1 cellular context compared by ENCODE assay signal in the genomic region with DNA sequence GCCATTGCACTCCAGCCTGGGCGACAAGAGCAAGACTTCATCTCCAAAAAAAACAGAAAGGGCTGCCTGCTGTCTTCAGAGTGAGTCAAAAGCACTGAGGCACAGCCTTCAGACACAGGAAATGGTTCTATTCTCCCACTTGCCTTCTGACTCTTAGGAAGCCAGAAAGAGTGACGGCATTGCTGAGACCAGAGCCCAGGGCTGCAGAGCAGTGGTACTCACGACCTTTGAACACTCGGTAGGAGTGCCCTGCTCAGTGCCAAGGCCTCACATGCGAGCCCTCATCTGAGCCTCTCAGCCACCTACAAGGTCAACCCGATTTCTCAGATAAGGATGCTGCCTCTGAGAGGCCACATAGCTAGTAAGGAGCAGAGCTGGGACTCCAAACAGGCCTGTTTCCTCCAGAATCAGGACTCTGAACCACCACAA.
A peak's percentile ranks its signal among the peaks of the same experiment; 100 is the strongest.
TF ChIP-seq lines count a peak whose summit lies in the region.

No MANE protein-coding gene starts in this region.

TF ChIP-seq in GM12878, 131 proteins besides CTCF, POLR2A, EP300 and RAD21 (continued from another document):
- TF ChIP-seq ASH2L (IDR thresholded peaks at IDR 0.05; ENCODE audit: borderline replicate concordance, low read depth): no peak
- TF ChIP-seq POU2F2 (IDR thresholded peaks at IDR 0.05; ENCODE audit: borderline replicate concordance, low read depth, low read length): no peak
- 0 out of 2 replicates have a peak, but pooled peaks have one; percentile 41 for TF ChIP-seq MTA3 (IDR thresholded peaks at IDR 0.05; ENCODE audit: borderline replicate concordance, low read length)
- TF ChIP-seq, protein P1, sequence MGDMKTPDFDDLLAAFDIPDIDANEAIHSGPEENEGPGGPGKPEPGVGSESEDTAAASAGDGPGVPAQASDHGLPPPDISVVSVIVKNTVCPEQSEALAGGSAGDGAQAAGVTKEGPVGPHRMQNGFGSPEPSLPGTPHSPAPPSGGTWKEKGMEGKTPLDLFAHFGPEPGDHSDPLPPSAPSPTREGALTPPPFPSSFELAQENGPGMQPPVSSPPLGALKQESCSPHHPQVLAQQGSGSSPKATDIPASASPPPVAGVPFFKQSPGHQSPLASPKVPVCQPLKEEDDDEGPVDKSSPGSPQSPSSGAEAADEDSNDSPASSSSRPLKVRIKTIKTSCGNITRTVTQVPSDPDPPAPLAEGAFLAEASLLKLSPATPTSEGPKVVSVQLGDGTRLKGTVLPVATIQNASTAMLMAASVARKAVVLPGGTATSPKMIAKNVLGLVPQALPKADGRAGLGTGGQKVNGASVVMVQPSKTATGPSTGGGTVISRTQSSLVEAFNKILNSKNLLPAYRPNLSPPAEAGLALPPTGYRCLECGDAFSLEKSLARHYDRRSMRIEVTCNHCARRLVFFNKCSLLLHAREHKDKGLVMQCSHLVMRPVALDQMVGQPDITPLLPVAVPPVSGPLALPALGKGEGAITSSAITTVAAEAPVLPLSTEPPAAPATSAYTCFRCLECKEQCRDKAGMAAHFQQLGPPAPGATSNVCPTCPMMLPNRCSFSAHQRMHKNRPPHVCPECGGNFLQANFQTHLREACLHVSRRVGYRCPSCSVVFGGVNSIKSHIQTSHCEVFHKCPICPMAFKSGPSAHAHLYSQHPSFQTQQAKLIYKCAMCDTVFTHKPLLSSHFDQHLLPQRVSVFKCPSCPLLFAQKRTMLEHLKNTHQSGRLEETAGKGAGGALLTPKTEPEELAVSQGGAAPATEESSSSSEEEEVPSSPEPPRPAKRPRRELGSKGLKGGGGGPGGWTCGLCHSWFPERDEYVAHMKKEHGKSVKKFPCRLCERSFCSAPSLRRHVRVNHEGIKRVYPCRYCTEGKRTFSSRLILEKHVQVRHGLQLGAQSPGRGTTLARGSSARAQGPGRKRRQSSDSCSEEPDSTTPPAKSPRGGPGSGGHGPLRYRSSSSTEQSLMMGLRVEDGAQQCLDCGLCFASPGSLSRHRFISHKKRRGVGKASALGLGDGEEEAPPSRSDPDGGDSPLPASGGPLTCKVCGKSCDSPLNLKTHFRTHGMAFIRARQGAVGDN (IDR thresholded peaks at IDR 0.05): peak; percentile 72; the same call in 1 of the 2 replicates
- TF ChIP-seq NR2F1 (conservative IDR thresholded peaks at IDR 0.05): no peak
- peak; percentile 72 for TF ChIP-seq EED (IDR thresholded peaks at IDR 0.05; ENCODE audit: low read depth)
- TF ChIP-seq, protein P2, sequence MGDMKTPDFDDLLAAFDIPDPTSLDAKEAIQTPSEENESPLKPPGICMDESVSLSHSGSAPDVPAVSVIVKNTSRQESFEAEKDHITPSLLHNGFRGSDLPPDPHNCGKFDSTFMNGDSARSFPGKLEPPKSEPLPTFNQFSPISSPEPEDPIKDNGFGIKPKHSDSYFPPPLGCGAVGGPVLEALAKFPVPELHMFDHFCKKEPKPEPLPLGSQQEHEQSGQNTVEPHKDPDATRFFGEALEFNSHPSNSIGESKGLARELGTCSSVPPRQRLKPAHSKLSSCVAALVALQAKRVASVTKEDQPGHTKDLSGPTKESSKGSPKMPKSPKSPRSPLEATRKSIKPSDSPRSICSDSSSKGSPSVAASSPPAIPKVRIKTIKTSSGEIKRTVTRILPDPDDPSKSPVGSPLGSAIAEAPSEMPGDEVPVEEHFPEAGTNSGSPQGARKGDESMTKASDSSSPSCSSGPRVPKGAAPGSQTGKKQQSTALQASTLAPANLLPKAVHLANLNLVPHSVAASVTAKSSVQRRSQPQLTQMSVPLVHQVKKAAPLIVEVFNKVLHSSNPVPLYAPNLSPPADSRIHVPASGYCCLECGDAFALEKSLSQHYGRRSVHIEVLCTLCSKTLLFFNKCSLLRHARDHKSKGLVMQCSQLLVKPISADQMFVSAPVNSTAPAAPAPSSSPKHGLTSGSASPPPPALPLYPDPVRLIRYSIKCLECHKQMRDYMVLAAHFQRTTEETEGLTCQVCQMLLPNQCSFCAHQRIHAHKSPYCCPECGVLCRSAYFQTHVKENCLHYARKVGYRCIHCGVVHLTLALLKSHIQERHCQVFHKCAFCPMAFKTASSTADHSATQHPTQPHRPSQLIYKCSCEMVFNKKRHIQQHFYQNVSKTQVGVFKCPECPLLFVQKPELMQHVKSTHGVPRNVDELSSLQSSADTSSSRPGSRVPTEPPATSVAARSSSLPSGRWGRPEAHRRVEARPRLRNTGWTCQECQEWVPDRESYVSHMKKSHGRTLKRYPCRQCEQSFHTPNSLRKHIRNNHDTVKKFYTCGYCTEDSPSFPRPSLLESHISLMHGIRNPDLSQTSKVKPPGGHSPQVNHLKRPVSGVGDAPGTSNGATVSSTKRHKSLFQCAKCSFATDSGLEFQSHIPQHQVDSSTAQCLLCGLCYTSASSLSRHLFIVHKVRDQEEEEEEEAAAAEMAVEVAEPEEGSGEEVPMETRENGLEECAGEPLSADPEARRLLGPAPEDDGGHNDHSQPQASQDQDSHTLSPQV (IDR thresholded peaks at IDR 0.05): no peak
- TF ChIP-seq, protein P3, sequence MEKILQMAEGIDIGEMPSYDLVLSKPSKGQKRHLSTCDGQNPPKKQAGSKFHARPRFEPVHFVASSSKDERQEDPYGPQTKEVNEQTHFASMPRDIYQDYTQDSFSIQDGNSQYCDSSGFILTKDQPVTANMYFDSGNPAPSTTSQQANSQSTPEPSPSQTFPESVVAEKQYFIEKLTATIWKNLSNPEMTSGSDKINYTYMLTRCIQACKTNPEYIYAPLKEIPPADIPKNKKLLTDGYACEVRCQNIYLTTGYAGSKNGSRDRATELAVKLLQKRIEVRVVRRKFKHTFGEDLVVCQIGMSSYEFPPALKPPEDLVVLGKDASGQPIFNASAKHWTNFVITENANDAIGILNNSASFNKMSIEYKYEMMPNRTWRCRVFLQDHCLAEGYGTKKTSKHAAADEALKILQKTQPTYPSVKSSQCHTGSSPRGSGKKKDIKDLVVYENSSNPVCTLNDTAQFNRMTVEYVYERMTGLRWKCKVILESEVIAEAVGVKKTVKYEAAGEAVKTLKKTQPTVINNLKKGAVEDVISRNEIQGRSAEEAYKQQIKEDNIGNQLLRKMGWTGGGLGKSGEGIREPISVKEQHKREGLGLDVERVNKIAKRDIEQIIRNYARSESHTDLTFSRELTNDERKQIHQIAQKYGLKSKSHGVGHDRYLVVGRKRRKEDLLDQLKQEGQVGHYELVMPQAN (conservative IDR thresholded peaks at IDR 0.05): no peak
- TF ChIP-seq NRF1 (conservative IDR thresholded peaks at IDR 0.05; ENCODE audit: low read depth, low read length): no peak
- peak in 1 of 2 experiments; percentile 48; a peak in 1 of 4 replicates for TF ChIP-seq BHLHE40 (IDR thresholded peaks at IDR 0.05; ENCODE audit: borderline replicate concordance in 1 of 2, low read depth in 2 of 2, low read length in 1 of 2)
- no peak for TF ChIP-seq RB1 (IDR thresholded peaks at IDR 0.05; ENCODE audit: borderline replicate concordance)
- peak; percentile 39; the same call in 1 of the 2 replicates for TF ChIP-seq YY1 (IDR thresholded peaks at IDR 0.05; ENCODE audit: low read depth, low read length)
- no peak for TF ChIP-seq TCF12 (IDR thresholded peaks at IDR 0.05; ENCODE audit: low read depth, low read length)
- TF ChIP-seq ETV6 (conservative IDR thresholded peaks at IDR 0.05 in 1 of 2, IDR thresholded peaks at IDR 0.05 in 1 of 2; ENCODE audit: borderline replicate concordance in 1 of 2, low read depth in 1 of 2): peak in 1 of 2 experiments; percentile 68; a peak in 2 of 4 replicates
- peak; percentile 73 for TF ChIP-seq ATF7 (IDR thresholded peaks at IDR 0.05; ENCODE audit: low read depth)
- 0 out of 2 replicates have a peak, but pooled peaks have one; percentile 5 for TF ChIP-seq CBFB (IDR thresholded peaks at IDR 0.05; ENCODE audit: low read depth)
- TF ChIP-seq CREB1 (IDR thresholded peaks at IDR 0.05; ENCODE audit: low read depth): peak; percentile 68; the same call in 1 of the 2 replicates
TF ChIP-seq in GM12878: peak in this region for 15.
